ENCODE assay signal across 3 cellular contexts in genomic region chr18:31707815-31708214, GRCh38.
TF ChIP-seq lines count a peak whose summit lies in the region.

No MANE protein-coding gene starts in this region.

TF ChIP-seq in HEK293, 187 proteins besides CTCF, POLR2A, EP300 and RAD21:
- TF ChIP-seq KLF7 (tag by site-specific recombination; IDR thresholded peaks at IDR 0.05; ENCODE audit: borderline replicate concordance) = no peak
- TF ChIP-seq ZBTB6 (tag by site-specific recombination; IDR thresholded peaks at IDR 0.05) = no peak
- TF ChIP-seq ZNF266 (tag by site-specific recombination; IDR thresholded peaks at IDR 0.05; ENCODE audit: low read depth) = no peak
- no peak for TF ChIP-seq ZNF280D (tag by site-specific recombination; IDR thresholded peaks at IDR 0.05)
- no peak for TF ChIP-seq ZNF221 (tag by site-specific recombination; IDR thresholded peaks at IDR 0.05; ENCODE audit: borderline replicate concordance)
- TF ChIP-seq ZNF580 (tag by site-specific recombination; IDR thresholded peaks at IDR 0.05) = peak; percentile 90
- TF ChIP-seq ZNF146 (tag by site-specific recombination; IDR thresholded peaks at IDR 0.05) = peak; percentile 71; the same call in 1 of the 2 replicates

TF ChIP-seq in K562, 482 proteins besides CTCF, POLR2A, EP300 and RAD21:
- TF ChIP-seq RBM25 (IDR thresholded peaks at IDR 0.05; ENCODE audit: low read depth, low read length, severe bottlenecking) (peak; percentile 88), SETDB1 (IDR thresholded peaks at IDR 0.05; ENCODE audit: low read length) (no peak), ZNF146 (CRISPR knock-in tag; IDR thresholded peaks at IDR 0.05; ENCODE audit: unreplicated experiment) (peak; percentile 96)

TF ChIP-seq in H1, 55 proteins besides CTCF, POLR2A, EP300 and RAD21:
- TF ChIP-seq KDM1A (IDR thresholded peaks at IDR 0.05; ENCODE audit: borderline replicate concordance, low read length) = peak; percentile 55; the same call in 1 of the 2 replicates
- no peak for TF ChIP-seq CBX5 (IDR thresholded peaks at IDR 0.05; ENCODE audit: low read depth, low read length)
- TF ChIP-seq EZH2 (IDR thresholded peaks at IDR 0.05; ENCODE audit: low read depth, low read length, severe bottlenecking) = no peak
TF ChIP-seq in H1: peak in this region for 1.
